In the genomic region with DNA sequence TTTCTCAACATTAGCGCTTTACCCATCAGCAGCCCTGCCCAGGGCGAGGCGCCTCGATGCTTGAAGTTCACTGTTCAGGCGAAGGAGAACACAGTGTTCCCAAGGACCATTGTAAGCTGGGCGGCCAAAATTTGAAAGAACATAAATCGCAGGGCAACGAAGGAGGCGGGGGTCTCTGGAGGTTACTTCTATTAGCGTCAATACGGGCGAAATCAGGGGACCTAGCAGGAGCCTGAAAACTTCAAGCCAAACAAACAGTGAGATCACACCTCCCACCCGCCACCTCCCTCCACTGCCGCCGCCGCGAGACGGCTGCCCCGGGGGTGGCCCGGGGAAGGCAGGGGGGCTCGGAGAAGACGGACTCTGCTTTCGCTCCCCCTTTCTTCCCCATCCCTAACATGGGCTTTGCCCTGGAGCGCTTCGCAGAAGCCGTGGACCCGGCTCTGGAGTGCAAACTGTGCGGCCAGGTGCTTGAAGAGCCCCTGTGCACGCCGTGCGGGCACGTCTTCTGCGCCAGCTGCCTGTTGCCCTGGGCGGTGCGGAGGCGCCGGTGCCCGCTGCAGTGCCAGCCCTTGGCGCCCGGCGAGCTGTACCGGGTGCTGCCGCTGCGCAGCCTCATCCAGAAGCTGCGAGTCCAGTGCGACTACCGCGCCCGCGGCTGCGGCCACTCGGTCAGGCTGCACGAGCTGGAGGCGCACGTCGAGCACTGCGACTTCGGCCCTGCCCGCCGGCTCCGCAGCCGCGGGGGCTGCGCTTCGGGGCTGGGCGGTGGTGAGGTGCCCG, we compare ENCODE assay signal across 9 cellular contexts. TPM values are rescaled to one million over a fixed set of nuclear protein-coding genes. Genes with fewer than 3 reads are reported as not detected.
DNase-seq lines count a peak whose midpoint lies in the region; ATAC-seq and TF ChIP-seq lines count a peak whose summit lies in the region.
"Had no signal": no experiment of that assay in that cellular context is flagged by ENCODE, and none has a peak within 500 bp of the region (broad histone marks: within the 10 kb centered on the region; RNA-seq: fewer than 3 reads in every experiment).

A gene (plus strand): TSS at position 263 of the 783 bp plus-strand sequence.

- peak; percentile 14 for ATAC-seq in mucosa of descending colon

- H3K4me1 ChIP-seq in mucosa of descending colon (ENCODE audit: low read depth) (no peaks in the 10 kb centered on the region), transverse colon (peaks cover 0 to 3% (median 1%) of the 10 kb centered on the region in 4 donors)

- H3K4me3 ChIP-seq in mucosa of descending colon (no peak within 1 kb of the TSS), transverse colon (peak within 1 kb of the TSS; percentile 22 to 47 (median 38))

- H3K27ac ChIP-seq in transverse colon = peak within 1 kb of the TSS; percentile 70 to 90 (median 84)

- H3K36me3 ChIP-seq in mucosa of descending colon (ENCODE audit: low read depth) (no peaks in the 10 kb centered on the region), transverse colon (no peaks in the 10 kb centered on the region)

- H3K27me3 ChIP-seq in transverse colon = peaks cover 52% of the 10 kb centered on the region

- DNase-seq in NCI-H510A treated with DMSO at 0.1 percent for 48 hours (lab: John Stamatoyannopoulos, UW) (peak; percentile 16), NCI-H510A (lab: John Stamatoyannopoulos, UW) (no peak), endothelial cell (ENCODE audit: low spot score) (peak; percentile 45), mucosa of descending colon (peak in 2 of 3 donors; percentile 22 to 38), transverse colon (peak; percentile 8), pons (ENCODE audit: low spot score) (no peak), NOMO-1 treated with DMSO at 0.1 percent for 48 hours (lab: John Stamatoyannopoulos, UW; ENCODE audit: unreplicated experiment) (no peak), NCI-H2107 (lab: John Stamatoyannopoulos, UW) (no peak)

- no peak for TF ChIP-seq CTCF in endothelial cell (IDR thresholded peaks at IDR 0.05; ENCODE audit: unreplicated experiment)
- TF ChIP-seq CTCF in mucosa of descending colon (IDR thresholded peaks at IDR 0.05) = no peak
- TF ChIP-seq CTCF in transverse colon (IDR thresholded peaks at IDR 0.05) = no peak

- no peak for TF ChIP-seq EP300 in transverse colon (IDR thresholded peaks at IDR 0.05; ENCODE audit: low read depth)

- H3K27me3 Mint-ChIP-seq in endothelial cell (ENCODE audit: unreplicated experiment) = peaks cover 7% of the 10 kb centered on the region

- WGBS in transverse colon (ENCODE audit: low coverage in 1 of 2), 2 donors = 26 to 28% methylated on average over 9 to 26 of the region's 67 CpGs

- H3K4me1 Mint-ChIP-seq in endothelial cell (ENCODE audit: unreplicated experiment) = peaks cover 16% of the 10 kb centered on the region

- no peak for TF ChIP-seq POLR2A in transverse colon (IDR thresholded peaks at IDR 0.05)

- H3K9me3 Mint-ChIP-seq in endothelial cell (ENCODE audit: unreplicated experiment) = no peaks in the 10 kb centered on the region
- H3K9me3 Mint-ChIP-seq: memory B cell had no signal

- H3K27ac Mint-ChIP-seq in endothelial cell (ENCODE audit: unreplicated experiment) = no peak within 1 kb of the TSS
- H3K27ac Mint-ChIP-seq: memory B cell had no signal

- intact Hi-C loops in mucosa of descending colon (cut with DNase I, micrococcal nuclease) = no loop called here
- intact Hi-C loops in transverse colon (cut with DNase I; ENCODE audit: low total_unique reads) = no loop called here

- peak within 1 kb of the TSS; percentile 71 for H3K4me3 Mint-ChIP-seq in endothelial cell (ENCODE audit: unreplicated experiment)
- H3K4me3 Mint-ChIP-seq: memory B cell had no signal

- no peaks in the 10 kb centered on the region for H3K9me3 ChIP-seq in mucosa of descending colon
- H3K9me3 ChIP-seq in transverse colon = no peaks in the 10 kb centered on the region

- H3K36me3 Mint-ChIP-seq in endothelial cell (ENCODE audit: low read depth, unreplicated experiment) = no peaks in the 10 kb centered on the region
- H3K36me3 Mint-ChIP-seq: memory B cell had no signal

- in situ Hi-C loops in transverse colon (cut with MboI; ENCODE audit: low pct_ligation_motif_present in 1 of 4, low pct_unique_long_range_greater_than_20kb in 1 of 4, low sequenced_read_pairs in 3 of 4) = no loop called here

RNA-seq across cellular contexts. Expression of the gene that starts here (rescaled TPM):
- total RNA-seq in endothelial cell (ENCODE audit: unreplicated experiment) = not detected
- total RNA-seq in mucosa of descending colon = 10 to 100 TPM in 1 of 3 donors, 1 to 10 TPM in 1, under 1 TPM in 1; 0.78 to 46.9 (median 2.0) TPM
- total RNA-seq in transverse colon = 10 to 100 TPM in 2 of 4 donors, 1 to 10 TPM in 2; 4.2 to 12.9 (median 8.0) TPM

Comparison
In these comparisons a context has a peak if more than half of its experiments do, and no peak if none do; other contexts are left out.
1. DNase-seq: peak in NCI-H510A treated with DMSO at 0.1 percent for 48 hours (single experiment), mucosa of descending colon (2 of 3) and transverse colon (single experiment); none in NCI-H510A (single experiment), pons (single experiment), NOMO-1 treated with DMSO at 0.1 percent for 48 hours (single experiment) and NCI-H2107 (single experiment).
2. Peak in DNase-seq in endothelial cell; RNA of the gene not detected or under 1 TPM.